Comparison of ENCODE assay signal across 13 cellular contexts in the genomic region with DNA sequence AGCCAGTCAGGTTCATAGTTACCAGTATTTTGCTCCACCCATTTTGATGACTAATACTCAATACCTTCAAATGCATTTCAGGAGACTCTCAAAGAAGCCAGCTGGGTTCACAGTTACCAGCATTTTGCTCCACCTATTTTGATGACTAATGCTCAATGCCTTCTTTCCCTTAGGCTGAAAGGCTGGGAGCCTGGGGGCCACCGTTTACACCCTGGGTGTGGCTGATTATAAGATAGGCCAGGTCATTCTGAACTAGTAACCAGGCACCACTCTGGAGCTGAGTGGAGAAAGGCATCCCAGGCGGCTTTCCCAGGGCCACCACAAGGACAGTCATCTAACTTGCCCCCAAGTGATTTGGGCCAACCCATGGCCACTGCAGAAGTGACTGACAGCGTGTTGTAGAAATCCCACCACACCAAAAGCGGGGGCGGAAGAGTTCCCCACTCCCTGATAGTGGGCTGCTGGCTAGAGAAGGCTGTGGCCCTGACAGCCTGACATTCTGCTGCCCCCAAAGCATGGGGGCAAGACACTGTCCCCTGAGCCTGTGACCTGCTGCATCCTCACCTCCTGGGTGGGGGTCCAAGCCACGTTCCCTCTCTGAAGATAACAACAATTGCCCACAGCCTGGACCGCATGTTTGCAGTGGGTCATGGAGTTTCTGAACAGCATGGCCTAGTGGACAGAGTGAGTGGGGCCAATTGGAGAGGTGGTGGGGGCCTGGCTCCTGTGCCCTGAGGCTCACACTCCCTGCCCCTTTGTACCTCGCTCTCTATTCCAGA. TPM values are rescaled to one million over a fixed set of nuclear protein-coding genes. Genes with fewer than 3 reads are reported as not detected.
A peak's percentile ranks its signal among the peaks of the same experiment; 100 is the strongest.
DNase-seq lines count a peak whose midpoint lies in the region; ATAC-seq, FAIRE-seq and TF ChIP-seq lines count a peak whose summit lies in the region.
"Had no signal": no experiment of that assay in that cellular context is flagged by ENCODE, and none has a peak within 500 bp of the region (broad histone marks: within the 10 kb centered on the region; RNA-seq: fewer than 3 reads in every experiment).

No MANE protein-coding gene starts in this region.

- H3K4me2 ChIP-seq in A549, result peak overlapping the region; percentile 76
- H3K4me2 ChIP-seq in HCT116 (ENCODE audit: low read length), result peak overlapping the region; percentile 93

- RAD21 ChIA-PET in HCT116 (lab: Charles Lee; ENCODE audit: low non-redundant PET in 1 of 2, low total read pairs in 2 of 2, uncharacterized antibody in 2 of 2, unreplicated experiment in 2 of 2), result no interaction called here

- H3K9me2 ChIP-seq in HCT116 (ENCODE audit: insufficient read depth), result no peaks in the 10 kb centered on the region

- intact Hi-C loops in HCT116 (cut with micrococcal nuclease), result no loop called here
- intact Hi-C loops in transverse colon (cut with DNase I; ENCODE audit: low total_unique reads), result no loop called here

- H3K4me1 ChIP-seq in A549 (peaks cover 63% of the 10 kb centered on the region), HCT116 (ENCODE audit: control insufficient read depth in 1 of 2, insufficient read depth in 2 of 2, low read length in 2 of 2) (peaks cover 58 to 85% of the 10 kb centered on the region in 2 experiments), transverse colon (peaks cover 0 to 8% (median 0%) of the 10 kb centered on the region in 4 donors)

- H3K27ac ChIP-seq in A549, result peak overlapping the region; percentile 91 to 97
- peak overlapping the region; percentile 92 for H3K27ac ChIP-seq in HCT116 (ENCODE audit: low read depth, low read length)
- H3K27ac ChIP-seq in transverse colon, result no peak overlapping the region
- H3K27ac ChIP-seq: thoracic aorta had no signal

- H4K20me1 ChIP-seq in HCT116 (ENCODE audit: insufficient read depth), result no peaks in the 10 kb centered on the region

- FAIRE-seq in A549 (lab: Jason Lieb, UNC), result no peak

- TF ChIP-seq RAD21 in A549 (conservative IDR thresholded peaks at IDR 0.05 in 1 of 2, IDR thresholded peaks at IDR 0.05 in 1 of 2) (no peak), HCT116 (IDR thresholded peaks at IDR 0.05; ENCODE audit: low read depth) (peak; percentile 33)

- no peaks in the 10 kb centered on the region for H3K36me3 ChIP-seq in HCT116 (ENCODE audit: control insufficient read depth in 1 of 2, insufficient read depth in 2 of 2, low read length in 2 of 2)
- H3K36me3 ChIP-seq in transverse colon, result no peaks in the 10 kb centered on the region
- H3K36me3 ChIP-seq: thoracic aorta had no signal

- TF ChIP-seq CTCF in A549 (IDR thresholded peaks at IDR 0.05), result no peak
- TF ChIP-seq CTCF in HCT116 (IDR thresholded peaks at IDR 0.05 in 2 of 3, conservative IDR thresholded peaks at IDR 0.05 in 1 of 3; ENCODE audit: borderline replicate concordance in 1 of 3, insufficient read depth in 1 of 3, low read depth in 2 of 3, low read length in 2 of 3), result no peak
- no peak for TF ChIP-seq CTCF in transverse colon (IDR thresholded peaks at IDR 0.05)

- TF ChIP-seq EP300 in A549 (IDR thresholded peaks at IDR 0.05) (no peak; a peak in 1 of 5 replicates), transverse colon (IDR thresholded peaks at IDR 0.05; ENCODE audit: low read depth) (no peak)

- TF ChIP-seq POLR2A in A549 (IDR thresholded peaks at IDR 0.05; ENCODE audit: low read length) (peak; percentile 21; the same call in 1 of the 2 replicates), HCT116 (IDR thresholded peaks at IDR 0.05; ENCODE audit: borderline replicate concordance, extremely low read depth, insufficient read depth, insufficient read length) (no peak), transverse colon (IDR thresholded peaks at IDR 0.05) (no peak)

- no TSS peak for BruUV-seq in HCT116 (replicated peaks; lab: Mats Ljungman, UMichigan)

- no peaks in the 10 kb centered on the region for H3K9me3 ChIP-seq in A549
- H3K9me3 ChIP-seq in HCT116 (ENCODE audit: control insufficient read depth in 1 of 2, insufficient read depth in 1 of 2, low read depth in 1 of 2, low read length in 2 of 2), result no peaks in the 10 kb centered on the region
- no peaks in the 10 kb centered on the region for H3K9me3 ChIP-seq in transverse colon
- H3K9me3 ChIP-seq: thoracic aorta had no signal

- H3K27me3 ChIP-seq in HCT116 (ENCODE audit: insufficient read depth, low read length), result no peaks in the 10 kb centered on the region
- no peaks in the 10 kb centered on the region for H3K27me3 ChIP-seq in transverse colon

- DNase-seq in A549 (ENCODE audit: low read depth in 1 of 2, low spot score in 1 of 2), result peak; percentile 82 to 91
- peak; percentile 96 for DNase-seq in HCT116 (ENCODE audit: low read depth, low spot score)
- DNase-seq in T1000 (lab: John Stamatoyannopoulos, UW), result peak; percentile 87
- DNase-seq in glomerular visceral epithelial cell (ENCODE audit: extremely low spot score), result peak; percentile 87
- no peak for DNase-seq in transverse colon
- DNase-seq in activated CD8-positive, alpha-beta memory T cell treated with anti-CD3 and anti-CD28 coated beads, Interleukin-2, amount 50 U/mL, for 48 hours, result no peak
- DNase-seq: activated CD4-positive, CD25-positive, alpha-beta regulatory T cell treated with anti-CD3 and anti-CD28 coated beads, Interleukin-2, amount 50 U/mL, for 72 hours; CD4-positive, CD25-positive, alpha-beta regulatory T cell had no signal

- H3K4me3 ChIP-seq in A549, result peak overlapping the region; percentile 15; the same call in 1 of the 3 replicates
- peak overlapping the region; percentile 31 to 56 for H3K4me3 ChIP-seq in HCT116 (replicated peaks in 1 of 2; ENCODE audit: low read depth in 1 of 2, low read length in 2 of 2)
- no peak overlapping the region for H3K4me3 ChIP-seq in transverse colon
- H3K4me3 ChIP-seq: thoracic aorta had no signal

- CTCF ChIA-PET in A549 (lab: Yijun Ruan, JAX) (interaction anchor here (0.6 kb wide), 1 partner anchor 52 kb away, joined by 3 read pairs; no protein-coding TSS in a partner anchor), HCT116 (lab: Charles Lee) (interaction anchor here (0.6 kb wide), 1 partner anchor 66 kb away, joined by 3 read pairs; no protein-coding TSS in a partner anchor)

- POLR2A ChIA-PET in A549 (lab: Yijun Ruan, JAX) (interaction anchor here (0.8 to 1.6 kb wide), 3 partner anchors 11 to 23 kb away, joined by 3 to 4 read pairs (median 3); partner anchors contain the start of gene ZNF488), HCT116 (lab: Charles Lee) (interaction anchor here (0.8 to 1.4 kb wide), 2 partner anchors 11 to 15 kb away, joined by 3 to 4 read pairs; no protein-coding TSS in a partner anchor)

- 39% methylated on average over 6 of the region's 8 CpGs for WGBS in A549 (ENCODE audit: missing lambda C conversion rate)
- WGBS in transverse colon (ENCODE audit: low coverage in 1 of 2), 2 donors, result 14 to 81% methylated on average over 1 to 8 of the region's 8 CpGs

- in situ Hi-C loops in transverse colon (cut with MboI; ENCODE audit: low pct_ligation_motif_present in 1 of 4, low pct_unique_long_range_greater_than_20kb in 1 of 4, low sequenced_read_pairs in 3 of 4), result no loop called here

- H2AFZ ChIP-seq in HCT116 (ENCODE audit: low read depth, low read length, poor library complexity, severe bottlenecking), result no peak overlapping the region

- ATAC-seq in A549 (peak; percentile 72 to 76), HCT116 (peak; percentile 75), HG03135 (IDR thresholded peaks at IDR 0.05; ENCODE audit: unreplicated experiment) (no peak), GM19023 (IDR thresholded peaks at IDR 0.05; ENCODE audit: unreplicated experiment) (no peak)

- no peaks in the 10 kb centered on the region for H3K79me2 ChIP-seq in HCT116 (ENCODE audit: insufficient read depth, low read length)

- peak overlapping the region; percentile 69 for H3K9ac ChIP-seq in HCT116 (ENCODE audit: low read length)

TF ChIP-seq in A549, 52 proteins besides CTCF, POLR2A, EP300 and RAD21 (continues in another document):
- TF ChIP-seq MAFK (IDR thresholded peaks at IDR 0.05; ENCODE audit: partially characterized antibody) (peak; percentile 98), JUN (IDR thresholded peaks at IDR 0.05) (peak; percentile 61 to 64; a peak in 2 of 5 replicates), USF2 (IDR thresholded peaks at IDR 0.05) (no peak)

TF ChIP-seq in HCT116, 20 proteins besides CTCF, POLR2A, EP300 and RAD21 (continues in another document):
- TF ChIP-seq, protein P1, sequence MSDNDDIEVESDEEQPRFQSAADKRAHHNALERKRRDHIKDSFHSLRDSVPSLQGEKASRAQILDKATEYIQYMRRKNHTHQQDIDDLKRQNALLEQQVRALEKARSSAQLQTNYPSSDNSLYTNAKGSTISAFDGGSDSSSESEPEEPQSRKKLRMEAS (IDR thresholded peaks at IDR 0.05), result peak; percentile 48; the same call in 1 of the 2 replicates
- peak; percentile 50 for TF ChIP-seq YY1 (IDR thresholded peaks at IDR 0.05; ENCODE audit: extremely low read depth, insufficient replicate concordance, low read depth, low read length)
- peak; percentile 96 for TF ChIP-seq JUND (IDR thresholded peaks at IDR 0.05)
- peak; percentile 78 for TF ChIP-seq POLR2AphosphoS5 (IDR thresholded peaks at IDR 0.05; ENCODE audit: low read depth, low read length)

RNA-seq across cellular contexts. Expression of gene ZNF488, which starts 23.0 kb away (rescaled TPM):
- polyA plus RNA-seq in A549 (2011; rRNA removed) (4.0 and 4.6 TPM in 2 replicates), A549 (2017; fragmentation: RNase III; extraction: RNeasy Plus Mini Kit Qiagen cat#74134 plus additional on column Dnase treatment) (6.8 to 8.3 TPM (median 6.9 TPM) in 3 replicates)
- 5.1 and 6.7 TPM in 2 replicates for polyA plus RNA-seq in A549 (2012; cell fraction: cytosol; rRNA removed)
- 6.5 and 6.7 TPM in 2 replicates for polyA plus RNA-seq in A549 (2012; cell fraction: nucleus; rRNA removed)
- polyA minus RNA-seq in A549 (2011; rRNA and poly(A)+ RNA removed), result 6.4 and 6.5 TPM in 2 replicates
- total RNA-seq in HCT116 (2021; ENCODE audit: unreplicated experiment) (3.9 TPM), transverse colon (under 1 TPM in 2 of 4 donors, not detected in 2; 0.41 to 0.80 TPM)
- 1.8 and 2.1 TPM in 2 replicates for polyA plus RNA-seq in HCT116 (2012)
- total RNA-seq: CD4-positive, CD25-positive, alpha-beta regulatory T cell; thoracic aorta had no signal
- polyA plus RNA-seq: CD4-positive, CD25-positive, alpha-beta regulatory T cell had no signal

RNA-seq across cellular contexts. Expression of gene RBP3, which starts 58.9 kb away (rescaled TPM):
- polyA plus RNA-seq in A549 (2011; rRNA removed) (not detected in 2 replicates), A549 (2017; fragmentation: RNase III; extraction: RNeasy Plus Mini Kit Qiagen cat#74134 plus additional on column Dnase treatment) (not detected in 3 replicates)
- polyA plus RNA-seq in A549 (2012; cell fraction: cytosol; rRNA removed), result not detected in 2 replicates
- polyA plus RNA-seq in A549 (2012; cell fraction: nucleus; rRNA removed), result not detected in 2 replicates
- polyA minus RNA-seq in A549 (2011; rRNA and poly(A)+ RNA removed), result not detected in 2 replicates
- total RNA-seq in HCT116 (2021; ENCODE audit: unreplicated experiment) (not detected), transverse colon (not detected)
- 0.01 TPM in 1 of 2 replicates, not detected in the other for polyA plus RNA-seq in HCT116 (2012)
- total RNA-seq: CD4-positive, CD25-positive, alpha-beta regulatory T cell; cerebellum; liver; thoracic aorta had no signal
- polyA plus RNA-seq: CD4-positive, CD25-positive, alpha-beta regulatory T cell; liver had no signal

Comparison
In these comparisons a context has a peak if more than half of its experiments do, and no peak if none do; other contexts are left out.
1. ATAC-seq: peak in A549 (2 of 2) and HCT116 (single experiment); none in HG03135 (single experiment) and GM19023 (single experiment).
2. DNase-seq: peak in A549 (2 of 2), HCT116 (single experiment), T1000 (single experiment) and glomerular visceral epithelial cell (single experiment); none in transverse colon (single experiment) and activated CD8-positive, alpha-beta memory T cell treated with anti-CD3 and anti-CD28 coated beads, Interleukin-2, amount 50 U/mL, for 48 hours (single experiment).
3. H3K27ac ChIP-seq: peak in A549 (2 of 2) and HCT116 (single experiment); none in transverse colon (0 of 4).
4. H3K4me3 ChIP-seq: peak in A549 (single experiment) and HCT116 (2 of 2); none in transverse colon (0 of 4).